ENCODE assay signal across 24 cellular contexts in genomic region chr2:72995420-72996151, GRCh38.
DNase-seq lines count a peak whose midpoint lies in the region; ATAC-seq and TF ChIP-seq lines count a peak whose summit lies in the region.
"Had no signal": no experiment of that assay in that cellular context is flagged by ENCODE, and none has a peak within 500 bp of the region (broad histone marks: within the 10 kb centered on the region; RNA-seq: fewer than 3 reads in every experiment).

No MANE protein-coding gene starts in this region.

- H3K27ac ChIP-seq in vagina, result no peak overlapping the region
- H3K27ac ChIP-seq: breast epithelium, epithelial cell of prostate, ovary, upper lobe of left lung had no signal

- TF ChIP-seq CTCF in neural crest cell (conservative IDR thresholded peaks at IDR 0.05) (no peak), vagina (IDR thresholded peaks at IDR 0.05) (no peak)

- H3K36me3 Mint-ChIP-seq in neural crest cell (ENCODE audit: low read depth), result no peaks in the 10 kb centered on the region
- H3K36me3 Mint-ChIP-seq in stimulated activated memory B cell treated with anti-CD40 and anti-IgM and Interleukin-4, amounts not matched to agents 10 μg/mL and 1 μg/mL and 100 μg/mL, for 72 hours, result no peaks in the 10 kb centered on the region

- no peaks in the 10 kb centered on the region for H3K9me3 ChIP-seq in vagina
- H3K9me3 ChIP-seq: BE2C, breast epithelium, Caco-2, ovary, SK-N-SH, upper lobe of left lung had no signal

- H3K4me3 ChIP-seq in vagina, result no peak overlapping the region
- H3K4me3 ChIP-seq: breast epithelium, ovary, upper lobe of left lung had no signal

- no peak for ATAC-seq in stimulated activated memory B cell treated with anti-CD40 and anti-IgM and Interleukin-4, amounts not matched to agents 10 μg/mL and 1 μg/mL and 100 μg/mL, for 72 hours
- no peak for ATAC-seq in left colon
- ATAC-seq: stimulated activated naive CD8-positive, alpha-beta T cell treated with anti-CD3 and anti-CD28 coated beads, Interleukin-15, Interleukin-2, amounts not matched to agents 100 U/mL and 50 U/mL, for 24 hours had no signal

- no peak for TF ChIP-seq POLR2A in vagina (IDR thresholded peaks at IDR 0.05)

- no peaks in the 10 kb centered on the region for H3K27me3 Mint-ChIP-seq in neural crest cell (ENCODE audit: low read depth)
- H3K27me3 Mint-ChIP-seq in stimulated activated memory B cell treated with anti-CD40 and anti-IgM and Interleukin-4, amounts not matched to agents 10 μg/mL and 1 μg/mL and 100 μg/mL, for 72 hours, result no peaks in the 10 kb centered on the region

- peak overlapping the region; percentile 62 for H3K27ac Mint-ChIP-seq in neural crest cell (ENCODE audit: unreplicated experiment)
- H3K27ac Mint-ChIP-seq in stimulated activated memory B cell treated with anti-CD40 and anti-IgM and Interleukin-4, amounts not matched to agents 10 μg/mL and 1 μg/mL and 100 μg/mL, for 72 hours, result no peak overlapping the region
- H3K27ac Mint-ChIP-seq: HFFc6; T-helper 2 cell treated with Interferon-gamma antibody and Interleukin-4, amounts not matched to agents 5 μg/mL and 100 μg/mL, for 36 hours had no signal

- H3K27me3 ChIP-seq in vagina, result no peaks in the 10 kb centered on the region
- H3K27me3 ChIP-seq: BE2C, breast epithelium, ovary, upper lobe of left lung had no signal

- H3K4me1 ChIP-seq in vagina, result no peaks in the 10 kb centered on the region
- H3K4me1 ChIP-seq: BE2C, breast epithelium, Caco-2, upper lobe of left lung had no signal

- H3K9me3 Mint-ChIP-seq in neural crest cell, result no peaks in the 10 kb centered on the region
- no peaks in the 10 kb centered on the region for H3K9me3 Mint-ChIP-seq in stimulated activated memory B cell treated with anti-CD40 and anti-IgM and Interleukin-4, amounts not matched to agents 10 μg/mL and 1 μg/mL and 100 μg/mL, for 72 hours
- H3K9me3 Mint-ChIP-seq: HFFc6; T-helper 2 cell treated with Interferon-gamma antibody and Interleukin-4, amounts not matched to agents 5 μg/mL and 100 μg/mL, for 36 hours had no signal

- intact Hi-C loops in vagina (cut with DNase I), result no loop called here
- intact Hi-C loops in left colon (cut with DNase I, micrococcal nuclease), result no loop called here

- H3K4me1 Mint-ChIP-seq in neural crest cell, result no peaks in the 10 kb centered on the region
- no peaks in the 10 kb centered on the region for H3K4me1 Mint-ChIP-seq in stimulated activated memory B cell treated with anti-CD40 and anti-IgM and Interleukin-4, amounts not matched to agents 10 μg/mL and 1 μg/mL and 100 μg/mL, for 72 hours

- no peaks in the 10 kb centered on the region for H3K36me3 ChIP-seq in vagina
- H3K36me3 ChIP-seq: BE2C, breast epithelium, ovary had no signal

- no peak overlapping the region for H3K4me3 Mint-ChIP-seq in neural crest cell
- no peak overlapping the region for H3K4me3 Mint-ChIP-seq in stimulated activated memory B cell treated with anti-CD40 and anti-IgM and Interleukin-4, amounts not matched to agents 10 μg/mL and 1 μg/mL and 100 μg/mL, for 72 hours
- H3K4me3 Mint-ChIP-seq: HFFc6; T-helper 2 cell treated with Interferon-gamma antibody and Interleukin-4, amounts not matched to agents 5 μg/mL and 100 μg/mL, for 36 hours had no signal

- peak; percentile 45 for DNase-seq in activated CD8-positive, alpha-beta memory T cell treated with anti-CD3 and anti-CD28 coated beads for 24 hours
- DNase-seq in activated CD8-positive, alpha-beta memory T cell treated with anti-CD3 and anti-CD28 coated beads, Interleukin-2, amount 50 U/mL, for 4 hours, result no peak
- DNase-seq in ecto neural progenitor cell (ENCODE audit: low spot score) (peak; percentile 60), neural crest cell (ENCODE audit: low read depth, low spot score) (no peak), vagina (ENCODE audit: extremely low spot score in 2 of 2) (peak; percentile 62 to 93), NCI-H524 treated with DMSO at 0.1 percent for 48 hours (lab: John Stamatoyannopoulos, UW) (no peak), left colon (no peak)
- DNase-seq: activated CD4-positive, CD25-positive, alpha-beta regulatory T cell; BE2C; Caco-2; dermis blood vessel endothelial cell; HFFc6; mammary epithelial cell; NCI-H1092 treated with DMSO at 0.1 percent for 48 hours; NCI-H510A; SK-N-SH; stimulated activated CD4-positive, alpha-beta T cell treated with anti-CD3 and anti-CD28 coated beads, Interleukin-1b, Interleukin-23, amount 100 ng/mL, for 48 hours; stimulated activated naive CD8-positive, alpha-beta T cell treated with anti-CD3 and anti-CD28 coated beads, Interleukin-15, Interleukin-2, amounts not matched to agents 100 U/mL and 50 U/mL, for 24 hours; upper lobe of left lung had no signal

Comparison
In these comparisons a context has a peak if more than half of its experiments do, and no peak if none do; other contexts are left out.
1. DNase-seq: peak in activated CD8-positive, alpha-beta memory T cell treated with anti-CD3 and anti-CD28 coated beads for 24 hours (single experiment), ecto neural progenitor cell (single experiment) and vagina (2 of 2); none in activated CD8-positive, alpha-beta memory T cell treated with anti-CD3 and anti-CD28 coated beads, Interleukin-2, amount 50 U/mL, for 4 hours (single experiment), neural crest cell (single experiment), NCI-H524 treated with DMSO at 0.1 percent for 48 hours (single experiment) and left colon (0 of 2).